Comparison of ENCODE assay signal across 1 cellular context in genomic region chr11:119320593-119321524, GRCh38.
TF ChIP-seq lines count a peak whose summit lies in the region.

No MANE protein-coding gene starts in this region.

TF ChIP-seq in HCT116, 20 proteins besides CTCF, POLR2A, EP300 and RAD21 (continued from another document):
- TF ChIP-seq ATF3 (IDR thresholded peaks at IDR 0.05) (no peak), FOSL1 (IDR thresholded peaks at IDR 0.05; ENCODE audit: low read depth) (no peak)
